In genomic region chr17:81003711-81004335, GRCh38 we compare ENCODE assay signal across 10 cellular contexts. TPM values are rescaled to one million over a fixed set of nuclear protein-coding genes. Genes with fewer than 3 reads are reported as not detected.
A peak's percentile ranks its signal among the peaks of the same experiment; 100 is the strongest.
DNase-seq lines count a peak whose midpoint lies in the region; ATAC-seq, FAIRE-seq and TF ChIP-seq lines count a peak whose summit lies in the region.
"Had no signal": no experiment of that assay in that cellular context is flagged by ENCODE, and none has a peak within 500 bp of the region (broad histone marks: within the 10 kb centered on the region; RNA-seq: fewer than 3 reads in every experiment).

No MANE protein-coding gene starts in this region.

- H3K4me3 ChIP-seq in A549: peak overlapping the region; percentile 40
- H3K4me3 ChIP-seq in adipocyte (ENCODE audit: low read length): no peak overlapping the region

- CTCF ChIA-PET in A549 (lab: Yijun Ruan, JAX): interaction anchor here (2.0 to 9.1 kb wide), 3 partner anchors 10 to 19 kb away, joined by 8 to 56 read pairs (median 13); no protein-coding TSS in a partner anchor

- ATAC-seq in A549 (peak; percentile 8 to 15; a peak in 3 of 6 replicates), GM18873 (IDR thresholded peaks at IDR 0.05; ENCODE audit: low FRiP score, unreplicated experiment) (no peak)

- DNase-seq in A549 (ENCODE audit: low read depth in 1 of 2, low spot score in 1 of 2): no peak
- DNase-seq in GM13977 (ENCODE audit: low spot score): peak; percentile 46
- DNase-seq in adipocyte (ENCODE audit: low read depth): peak; percentile 40
- DNase-seq in left kidney (ENCODE audit: low read depth, low spot score): peak; percentile 69
- no peak for DNase-seq in NCI-H2029 (lab: John Stamatoyannopoulos, UW)
- DNase-seq in cortex of kidney (lab: John Stamatoyannopoulos, UW): no peak
- DNase-seq in medulla oblongata (ENCODE audit: extremely low spot score): no peak
- DNase-seq: foreskin melanocyte, NCI-H226 had no signal

- peaks cover 10% of the 10 kb centered on the region for H3K36me3 ChIP-seq in adipocyte (ENCODE audit: control insufficient read depth, insufficient read depth, low read length, severe bottlenecking)

- TF ChIP-seq EP300 in A549 (IDR thresholded peaks at IDR 0.05): no peak

- TF ChIP-seq RAD21 in A549 (conservative IDR thresholded peaks at IDR 0.05 in 1 of 2, IDR thresholded peaks at IDR 0.05 in 1 of 2): no peak

- in situ Hi-C loops in GM13977 (cut with MboI; ENCODE audit: low pct_unique_long_range_greater_than_20kb, low sequenced_read_pairs, unreplicated experiment): no loop called here

- no peaks in the 10 kb centered on the region for H3K9me3 ChIP-seq in A549
- H3K9me3 ChIP-seq in adipocyte (ENCODE audit: control insufficient read depth, low read length): no peaks in the 10 kb centered on the region

- H3K27ac ChIP-seq in A549: peak overlapping the region in 1 of 2 experiments; percentile 61; a peak in 3 of 6 replicates

- H3K4me1 ChIP-seq in A549: peaks cover 20% of the 10 kb centered on the region
- peaks cover 9% of the 10 kb centered on the region for H3K4me1 ChIP-seq in adipocyte (ENCODE audit: control insufficient read depth, insufficient read depth, low read length)

- POLR2A ChIA-PET in A549 (lab: Yijun Ruan, JAX): no interaction called here

- FAIRE-seq in A549 (lab: Jason Lieb, UNC): no peak

- peak; percentile 22; the same call in 1 of the 2 replicates for TF ChIP-seq POLR2A in A549 (IDR thresholded peaks at IDR 0.05; ENCODE audit: low read length)

- no peak for TF ChIP-seq CTCF in A549 (IDR thresholded peaks at IDR 0.05)
- no peak for TF ChIP-seq CTCF in GM13977 (IDR thresholded peaks at IDR 0.05; ENCODE audit: extremely low read depth, insufficient read depth, missing control alignments)

- H3K27me3 ChIP-seq in adipocyte (replicated peaks; ENCODE audit: control insufficient read depth, insufficient read depth, low read length): peaks cover 7% of the 10 kb centered on the region

- peak overlapping the region; percentile 81 for H3K4me2 ChIP-seq in A549

- WGBS in A549 (ENCODE audit: missing lambda C conversion rate): 16% methylated on average over 21 of the region's 56 CpGs

- no peak overlapping the region for H3K9ac ChIP-seq in adipocyte (ENCODE audit: low read length)

TF ChIP-seq in A549, 52 proteins besides CTCF, POLR2A, EP300 and RAD21:
- TF ChIP-seq RNF2 (IDR thresholded peaks at IDR 0.05; ENCODE audit: borderline replicate concordance, low read depth) (peak; percentile 66; the same call in 1 of the 2 replicates), BHLHE40 (IDR thresholded peaks at IDR 0.05; ENCODE audit: low read depth, low read length) (0 out of 2 replicates have a peak, but pooled peaks have one; percentile 31), FOSB (CRISPR knock-in tag; IDR thresholded peaks at IDR 0.05) (0 out of 2 replicates have a peak, but pooled peaks have one; percentile 40), CBX8 (IDR thresholded peaks at IDR 0.05) (no peak)

RNA-seq across cellular contexts. Expression of gene CHMP6, which starts 12.2 kb away (rescaled TPM):
- polyA plus RNA-seq in A549 (2011; rRNA removed): 17.8 and 28.9 TPM in 2 replicates
- polyA plus RNA-seq in A549 (2012; cell fraction: cytosol; rRNA removed): 36.9 and 47.2 TPM in 2 replicates
- polyA plus RNA-seq in A549 (2012; cell fraction: nucleus; rRNA removed): 34.1 and 42.1 TPM in 2 replicates
- 26.6 to 32.7 TPM (median 30.8 TPM) in 3 replicates for polyA plus RNA-seq in A549 (2017; fragmentation: RNase III; extraction: RNeasy Plus Mini Kit Qiagen cat#74134 plus additional on column Dnase treatment)
- 9.5 and 11.2 TPM in 2 replicates for polyA minus RNA-seq in A549 (2011; rRNA and poly(A)+ RNA removed)

RNA-seq across cellular contexts. Expression of gene BAIAP2, which starts 31.1 kb away (rescaled TPM):
- polyA plus RNA-seq in A549 (2011; rRNA removed) (7.1 and 8.6 TPM in 2 replicates), A549 (2017; fragmentation: RNase III; extraction: RNeasy Plus Mini Kit Qiagen cat#74134 plus additional on column Dnase treatment) (23.9 to 30.4 TPM (median 27.5 TPM) in 3 replicates)
- polyA plus RNA-seq in A549 (2012; cell fraction: cytosol; rRNA removed): 15.7 and 21.3 TPM in 2 replicates
- 44.2 and 62.0 TPM in 2 replicates for polyA plus RNA-seq in A549 (2012; cell fraction: nucleus; rRNA removed)
- 9.4 and 10.6 TPM in 2 replicates for polyA minus RNA-seq in A549 (2011; rRNA and poly(A)+ RNA removed)

Comparison
In these comparisons a context has a peak if more than half of its experiments do, and no peak if none do; other contexts are left out.
1. DNase-seq: peak in GM13977 (single experiment), adipocyte (single experiment) and left kidney (single experiment); none in A549 (0 of 2), NCI-H2029 (single experiment), cortex of kidney (single experiment) and medulla oblongata (single experiment).